ENCODE assay signal across 1 cellular context in genomic region chr16:23615805-23616204, GRCh38.
TF ChIP-seq lines count a peak whose summit lies in the region.

No MANE protein-coding gene starts in this region.

TF ChIP-seq in endothelial cell of umbilical vein, 7 proteins besides CTCF, POLR2A, EP300 and RAD21:
- TF ChIP-seq MAX (IDR thresholded peaks at IDR 0.05; ENCODE audit: insufficient read depth, insufficient read length), result no peak
- TF ChIP-seq FOS (IDR thresholded peaks at IDR 0.05; ENCODE audit: borderline replicate concordance, insufficient read depth, low read length), result no peak
- no peak for TF ChIP-seq MYC (IDR thresholded peaks at IDR 0.05; ENCODE audit: low read depth, low read length)
- no peak for TF ChIP-seq POLR2AphosphoS5 (IDR thresholded peaks at IDR 0.05; ENCODE audit: insufficient read depth, low read depth, low read length)
- no peak for TF ChIP-seq EZH2 (IDR thresholded peaks at IDR 0.05; ENCODE audit: borderline replicate concordance, low read depth, low read length, severe bottlenecking)
- no peak for TF ChIP-seq GATA2 (IDR thresholded peaks at IDR 0.05; ENCODE audit: insufficient read depth, insufficient read length, low read depth, low read length)
- TF ChIP-seq JUN (IDR thresholded peaks at IDR 0.05; ENCODE audit: borderline replicate concordance, insufficient read depth, insufficient read length, low read depth), result no peak
